In genomic region chr4:4867745-4868505, GRCh38 we compare ENCODE assay signal across 1 cellular context.
TF ChIP-seq lines count a peak whose summit lies in the region.

No MANE protein-coding gene starts in this region.

TF ChIP-seq in HEK293, 187 proteins besides CTCF, POLR2A, EP300 and RAD21 (continued from another document):
- TF ChIP-seq ZNF518A (tag by site-specific recombination; conservative IDR thresholded peaks at IDR 0.05; ENCODE audit: low read depth), result no peak
- no peak for TF ChIP-seq PRDM1 (tag by site-specific recombination; IDR thresholded peaks at IDR 0.05)
- TF ChIP-seq ZBTB21 (tag by site-specific recombination; IDR thresholded peaks at IDR 0.05), result no peak
- peak; percentile 57; the same call in 1 of the 2 replicates for TF ChIP-seq ZFHX2 (tag by site-specific recombination; conservative IDR thresholded peaks at IDR 0.05)
- TF ChIP-seq OSR2 (tag by site-specific recombination; IDR thresholded peaks at IDR 0.05), result no peak
